ENCODE assay signal across 9 cellular contexts in the genomic region with DNA sequence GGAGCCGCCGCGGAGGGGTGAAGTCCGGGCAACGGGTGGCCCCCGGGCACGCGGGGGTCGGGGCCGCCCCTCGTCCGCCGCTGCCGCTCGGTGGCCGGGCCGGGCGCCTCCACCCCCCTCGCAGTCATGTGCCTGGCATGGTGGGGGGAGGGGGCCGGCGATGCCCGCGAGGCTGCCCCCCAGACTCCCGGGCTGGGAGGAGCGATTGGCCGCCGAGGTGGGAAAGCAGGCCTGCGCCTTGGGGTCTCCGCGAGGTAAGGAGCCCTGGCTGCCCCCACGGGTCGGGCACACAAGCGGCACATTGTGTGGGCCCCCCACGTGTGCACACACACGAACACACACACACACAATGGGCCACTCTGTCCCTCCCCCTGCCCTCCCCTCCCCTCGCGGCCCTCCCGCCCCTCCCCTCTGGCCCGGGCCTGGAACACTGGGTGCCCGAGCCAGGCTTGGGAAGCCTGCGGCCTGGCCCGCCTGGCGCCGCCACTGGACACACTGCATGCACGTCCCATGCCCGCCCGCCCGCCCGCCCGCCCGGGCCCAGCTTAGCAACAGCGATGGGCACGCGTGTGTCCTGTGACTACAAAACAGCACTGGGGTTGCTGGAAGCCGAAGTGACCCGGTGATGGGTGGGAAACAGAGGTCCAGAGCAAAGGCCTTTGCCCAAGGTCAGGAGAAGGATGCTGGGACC.
DNase-seq lines count a peak whose midpoint lies in the region; ATAC-seq and TF ChIP-seq lines count a peak whose summit lies in the region.
"Had no signal": no experiment of that assay in that cellular context is flagged by ENCODE, and none has a peak within 500 bp of the region (broad histone marks: within the 10 kb centered on the region; RNA-seq: fewer than 3 reads in every experiment).

No MANE protein-coding gene starts in this region.

- H3K36me3 Mint-ChIP-seq in stimulated activated effector memory CD8-positive, alpha-beta T cell treated with anti-CD3 and anti-CD28 coated beads, Interleukin-12 subunit alpha, Interleukin-12 subunit beta, amount 100 ng/mL, for 72 hours = no peaks in the 10 kb centered on the region

- H3K9me3 Mint-ChIP-seq in stimulated activated effector memory CD8-positive, alpha-beta T cell treated with anti-CD3 and anti-CD28 coated beads, Interleukin-12 subunit alpha, Interleukin-12 subunit beta, amount 100 ng/mL, for 72 hours = no peaks in the 10 kb centered on the region

- H3K27me3 ChIP-seq in WERI-Rb-1 (ENCODE audit: insufficient read depth, low read depth, severe bottlenecking) = peaks cover 8% of the 10 kb centered on the region

- no peak for ATAC-seq in stimulated activated effector memory CD8-positive, alpha-beta T cell treated with anti-CD3 and anti-CD28 coated beads, Interleukin-12 subunit alpha, Interleukin-12 subunit beta, amount 100 ng/mL, for 72 hours

- no peaks in the 10 kb centered on the region for H3K4me1 Mint-ChIP-seq in stimulated activated effector memory CD8-positive, alpha-beta T cell treated with anti-CD3 and anti-CD28 coated beads, Interleukin-12 subunit alpha, Interleukin-12 subunit beta, amount 100 ng/mL, for 72 hours

- no peak overlapping the region for H3K4me3 Mint-ChIP-seq in stimulated activated effector memory CD8-positive, alpha-beta T cell treated with anti-CD3 and anti-CD28 coated beads, Interleukin-12 subunit alpha, Interleukin-12 subunit beta, amount 100 ng/mL, for 72 hours

- intact Hi-C loops in head of caudate nucleus (cut with DNase I) = loop anchor here (2.0 kb wide), 1 partner anchor 76 kb away; a partner anchor contains a TSS

- TF ChIP-seq CTCF in WERI-Rb-1 (IDR thresholded peaks at IDR 0.05; ENCODE audit: low read depth, low read length) = no peak

- peak overlapping the region; percentile 69 for H3K27ac ChIP-seq in WERI-Rb-1

- no peaks in the 10 kb centered on the region for H3K9me3 ChIP-seq in WERI-Rb-1 (ENCODE audit: severe bottlenecking)

- DNase-seq in D341Med (ENCODE audit: low spot score) (peak; percentile 45), WERI-Rb-1 (no peak), head of caudate nucleus (peak; percentile 46 to 86 (median 71)), putamen (ENCODE audit: low spot score) (peak; percentile 76), NCI-H446 treated with DMSO at 0.1 percent for 48 hours (lab: John Stamatoyannopoulos, UW) (no peak), SIG-M5 (lab: John Stamatoyannopoulos, UW) (no peak), GM19238 (ENCODE audit: insufficient read length, low spot score) (no peak)
- DNase-seq in stimulated activated effector memory CD8-positive, alpha-beta T cell treated with anti-CD3 and anti-CD28 coated beads, Interleukin-12 subunit alpha, Interleukin-12 subunit beta, amount 100 ng/mL, for 72 hours (ENCODE audit: low spot score in 2 of 2) = no peak
- DNase-seq: Karpas-422 had no signal

- H3K36me3 ChIP-seq in WERI-Rb-1 = peaks cover 42% of the 10 kb centered on the region

- H3K27ac Mint-ChIP-seq in stimulated activated effector memory CD8-positive, alpha-beta T cell treated with anti-CD3 and anti-CD28 coated beads, Interleukin-12 subunit alpha, Interleukin-12 subunit beta, amount 100 ng/mL, for 72 hours = no peak overlapping the region

- peak overlapping the region; percentile 53 for H3K4me3 ChIP-seq in WERI-Rb-1 (ENCODE audit: low read depth, low read length)

Comparison
In these comparisons a context has a peak if more than half of its experiments do, and no peak if none do; other contexts are left out.
1. DNase-seq: peak in D341Med (single experiment), head of caudate nucleus (42 of 42) and putamen (single experiment); none in WERI-Rb-1 (single experiment), NCI-H446 treated with DMSO at 0.1 percent for 48 hours (single experiment), SIG-M5 (single experiment), stimulated activated effector memory CD8-positive, alpha-beta T cell treated with anti-CD3 and anti-CD28 coated beads, Interleukin-12 subunit alpha, Interleukin-12 subunit beta, amount 100 ng/mL, for 72 hours (0 of 2) and GM19238 (single experiment).